In the genomic region with DNA sequence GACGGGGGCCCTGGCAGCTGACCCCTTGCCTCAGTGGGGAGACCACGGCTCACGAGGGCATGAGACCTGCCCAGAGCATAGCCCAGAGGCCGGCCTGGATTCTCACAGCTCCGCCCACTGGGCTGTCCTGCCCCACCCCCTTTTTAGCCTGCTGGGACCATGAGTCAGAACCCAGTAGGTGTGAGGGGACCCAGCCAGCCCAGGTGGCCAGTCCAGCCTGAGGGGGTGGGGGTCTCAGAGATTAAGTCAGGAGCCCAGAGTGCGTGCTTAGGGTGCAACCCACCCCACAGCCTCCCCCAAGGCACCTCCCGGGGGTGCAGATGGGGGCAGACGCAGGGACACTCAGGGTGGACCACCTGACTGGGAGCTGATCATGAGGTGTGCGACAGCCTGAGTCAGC, we compare ENCODE assay signal across 11 cellular contexts. TPM values are rescaled to one million over a fixed set of nuclear protein-coding genes. Genes with fewer than 3 reads are reported as not detected.
A peak's percentile ranks its signal among the peaks of the same experiment; 100 is the strongest.
DNase-seq lines count a peak whose midpoint lies in the region; ATAC-seq, FAIRE-seq and TF ChIP-seq lines count a peak whose summit lies in the region.
"Had no signal": no experiment of that assay in that cellular context is flagged by ENCODE, and none has a peak within 500 bp of the region (broad histone marks: within the 10 kb centered on the region; RNA-seq: fewer than 3 reads in every experiment).

No MANE protein-coding gene starts in this region.

- TF ChIP-seq POLR2A in K562 (conservative IDR thresholded peaks at IDR 0.05), result no peak

- H4K91ac ChIP-seq in H9 (ENCODE audit: insufficient read length, low read depth, low read length), result no peak overlapping the region

- no peaks in the 10 kb centered on the region; a peak in 1 of 7 replicates for H3K36me3 Mint-ChIP-seq in H9 (ENCODE audit: insufficient read depth in 1 of 3, low read depth in 3 of 3)

- H3K56ac ChIP-seq in H9 (ENCODE audit: insufficient read length, low read depth, low read length), result no peak overlapping the region

- TF ChIP-seq CTCF in 22Rv1 (IDR thresholded peaks at IDR 0.05) (no peak), H9 (conservative IDR thresholded peaks at IDR 0.05) (no peak), K562 (IDR thresholded peaks at IDR 0.05 in 2 of 3, conservative IDR thresholded peaks at IDR 0.05 in 1 of 3; ENCODE audit: insufficient read depth in 2 of 3, low read depth in 1 of 3, low read length in 3 of 3) (no peak), left lung (IDR thresholded peaks at IDR 0.05) (no peak)

- FAIRE-seq in K562 (lab: Jason Lieb, UNC), result peak; percentile 19

- H3T11ph ChIP-seq in H9 (ENCODE audit: low read length), result no peak overlapping the region

- H3K4me3 ChIP-seq in K562 (no peak overlapping the region), left lung (no peak overlapping the region)

- H3K27ac ChIP-seq in 22Rv1 (peak overlapping the region; percentile 79), H9 (ENCODE audit: insufficient read length, low read depth, low read length) (no peak overlapping the region), K562 (ENCODE audit: extremely low read depth, low read depth, low read length) (no peak overlapping the region), left lung (peak overlapping the region; percentile 5 to 45)

- H2BK5ac ChIP-seq in H9 (ENCODE audit: insufficient read length, low read length), result no peak overlapping the region

- no peak overlapping the region for H4K5ac ChIP-seq in H9 (ENCODE audit: insufficient read length, low read depth, low read length)

- no TSS peak for BruUV-seq in K562 (replicated peaks; lab: Mats Ljungman, UMichigan)

- in situ Hi-C loops in K562 (cut with MboI), result loop anchor here (5.0 kb wide), 1 partner anchor 528 kb away; no protein-coding TSS in a partner anchor

- H3K27ac Mint-ChIP-seq in H9, result no peak overlapping the region

- H4K8ac ChIP-seq in H9 (replicated peaks; ENCODE audit: insufficient read length, low read depth, low read length), result no peak overlapping the region

- H2BK15ac ChIP-seq in H9 (ENCODE audit: low read depth, low read length), result no peak overlapping the region

- H3K27me3 ChIP-seq in H9 (ENCODE audit: insufficient read depth, low read length), result no peaks in the 10 kb centered on the region
- no peaks in the 10 kb centered on the region for H3K27me3 ChIP-seq in K562 (ENCODE audit: control insufficient read depth in 2 of 2, insufficient read depth in 2 of 2, low read length in 2 of 2)
- no peaks in the 10 kb centered on the region for H3K27me3 ChIP-seq in left lung

- no peak for TF ChIP-seq RAD21 in K562 (CRISPR knock-in tag; conservative IDR thresholded peaks at IDR 0.05 in 1 of 2, IDR thresholded peaks at IDR 0.05 in 1 of 2)

- CTCF ChIA-PET in K562 (lab: Yijun Ruan, JAX; ENCODE audit: low intra/inter-chr PET ratio), result no interaction called here

- no peak overlapping the region for H3K14ac ChIP-seq in H9 (ENCODE audit: insufficient read depth, low read length)

- H3K27me3 Mint-ChIP-seq in H9 (ENCODE audit: low read depth), result no peaks in the 10 kb centered on the region

- H3K79me1 ChIP-seq in H9 (ENCODE audit: insufficient read depth, low read depth, low read length, poor library complexity, severe bottlenecking), result no peaks in the 10 kb centered on the region

- POLR2A ChIA-PET in K562 (lab: Yijun Ruan, JAX), result no interaction called here

- H3K9ac ChIP-seq in H9 (ENCODE audit: extremely low read depth, insufficient read length, low read length) (no peak overlapping the region), K562 (ENCODE audit: insufficient read depth in 1 of 2, low read depth in 2 of 2, low read length in 2 of 2) (no peak overlapping the region)

- H2BK120ac ChIP-seq in H9 (ENCODE audit: low read depth, low read length, poor library complexity, severe bottlenecking), result no peak overlapping the region

- peak; percentile 78 for ATAC-seq in K562
- no peak for ATAC-seq in left lung
- ATAC-seq in GM18907 (IDR thresholded peaks at IDR 0.05; ENCODE audit: unreplicated experiment), result no peak
- ATAC-seq in GM21526 (IDR thresholded peaks at IDR 0.05; ENCODE audit: low FRiP score, unreplicated experiment), result no peak
- no peak for ATAC-seq in HG03520 (IDR thresholded peaks at IDR 0.05; ENCODE audit: unreplicated experiment)

- DNase-seq in H9, result peak; percentile 57
- DNase-seq in K562 (ENCODE audit: extremely low read depth in 1 of 4, low spot score in 3 of 4), result peak; percentile 51 to 58 (median 54)
- DNase-seq in left lung, result no peak
- DNase-seq in SW 1271 (lab: John Stamatoyannopoulos, UW), result no peak
- DNase-seq: activated CD8-positive, alpha-beta memory T cell treated with anti-CD3 and anti-CD28 coated beads for 24 hours; NCI-H446 treated with DMSO at 0.1 percent for 48 hours had no signal

- H3K4me1 ChIP-seq in H9 (ENCODE audit: insufficient read depth, low read length) (no peaks in the 10 kb centered on the region), K562 (replicated peaks in 1 of 2; ENCODE audit: control insufficient read depth in 2 of 2, insufficient read depth in 2 of 2, low read length in 2 of 2) (peaks cover 0 to 78% of the 10 kb centered on the region in 2 experiments; a peak in 2 of 5 replicates), left lung (peaks cover 39 to 71% of the 10 kb centered on the region in 2 donors)

- H2AFZ ChIP-seq in H9 (ENCODE audit: low read length), result no peak overlapping the region
- no peak overlapping the region for H2AFZ ChIP-seq in K562 (ENCODE audit: low read depth, low read length)

- no peaks in the 10 kb centered on the region for H3K23me2 ChIP-seq in H9 (ENCODE audit: insufficient read length, low read depth, low read length, poor library complexity, severe bottlenecking)

- no peak overlapping the region for H3K23ac ChIP-seq in H9 (ENCODE audit: insufficient read length, low read depth, low read length)

- H3K9me3 ChIP-seq in H9 (ENCODE audit: control insufficient read depth, low read depth, low read length) (no peaks in the 10 kb centered on the region), K562 (replicated peaks; ENCODE audit: control insufficient read depth, insufficient read depth, low read depth, low read length) (no peaks in the 10 kb centered on the region), left lung (no peaks in the 10 kb centered on the region)
- H3K9me3 ChIP-seq: Caco-2 had no signal

- H3K36me3 ChIP-seq in K562 (ENCODE audit: control insufficient read depth, insufficient read depth, low read length), result peaks cover 3% of the 10 kb centered on the region; the same call in 1 of the 3 replicates
- peaks cover 0 to 94% of the 10 kb centered on the region in 2 donors for H3K36me3 ChIP-seq in left lung

- intact Hi-C loops in K562 (cut with micrococcal nuclease), result loop anchor here (10.0 kb wide), 1 partner anchor 535 kb away; no protein-coding TSS in a partner anchor
- intact Hi-C loops in left lung (cut with DNase I), result loop anchor here in 1 of 2 donors (10.0 kb wide), 1 partner anchor 115 kb away; no protein-coding TSS in a partner anchor

- H3K79me2 ChIP-seq in H9 (ENCODE audit: insufficient read depth, low read length) (no peaks in the 10 kb centered on the region), K562 (ENCODE audit: control insufficient read depth, insufficient read depth, low read length) (no peaks in the 10 kb centered on the region)

- H3K9me3 Mint-ChIP-seq in H9, result no peaks in the 10 kb centered on the region

- no peak overlapping the region for H3K18ac ChIP-seq in H9 (ENCODE audit: insufficient read length, low read depth, low read length)

- peaks cover 5 to 17% of the 10 kb centered on the region in 2 experiments; a peak in 3 of 4 replicates for H3K4me1 Mint-ChIP-seq in H9

- no peak overlapping the region for H2BK20ac ChIP-seq in H9 (ENCODE audit: low read depth, low read length, poor library complexity, severe bottlenecking)

- H3K4me3 Mint-ChIP-seq in H9, result no peak overlapping the region

- no peak overlapping the region for H3K4ac ChIP-seq in H9 (ENCODE audit: low read depth, low read length)

- no CpG with 5 or more reads among the region's 9 CpGs for WGBS in H9 (ENCODE audit: extremely low coverage, insufficient read length, low lambda C conversion rate)
- 77% methylated on average over 4 of the region's 9 CpGs for WGBS in K562 (ENCODE audit: insufficient coverage, low coverage, missing lambda C conversion rate)

- H2BK12ac ChIP-seq in H9 (ENCODE audit: insufficient read length, low read depth, low read length), result no peak overlapping the region

- no peak overlapping the region for H2AK5ac ChIP-seq in H9 (ENCODE audit: insufficient read length, low read length)

- H4K20me1 ChIP-seq in H9 (ENCODE audit: control insufficient read depth, insufficient read depth, insufficient read length) (no peaks in the 10 kb centered on the region), K562 (replicated peaks; ENCODE audit: control insufficient read depth, insufficient read depth, low read length) (no peaks in the 10 kb centered on the region)

- H3K4me2 ChIP-seq in H9 (ENCODE audit: insufficient read depth, insufficient read length, low read length) (no peak overlapping the region), K562 (ENCODE audit: insufficient read depth, low read length) (no peak overlapping the region)

- no peak for TF ChIP-seq EP300 in K562 (IDR thresholded peaks at IDR 0.05; ENCODE audit: low read length)

- H3K9me1 ChIP-seq in K562 (ENCODE audit: control insufficient read depth, insufficient read depth, low read length), result no peaks in the 10 kb centered on the region

TF ChIP-seq in K562, 482 proteins besides CTCF, POLR2A, EP300 and RAD21 (continues in another document):
- 0 out of 2 replicates have a peak, but pooled peaks have one; percentile 22 for TF ChIP-seq ZBTB7A (IDR thresholded peaks at IDR 0.05; ENCODE audit: borderline replicate concordance, control insufficient read depth, low read depth, low read length)

RNA-seq across cellular contexts. Expression of a gene that starts 40.1 kb away (rescaled TPM):
- total RNA-seq in H9 (2021) (7.3 and 7.4 TPM in 2 replicates), K562 (2014; rRNA removed) (2.8 and 5.3 TPM in 2 replicates), K562 (2014; rRNA removed; fragmentation: Illumina TruSeq; extraction: Trizol) (3.4 and 4.3 TPM in 2 replicates), K562 (2015; rRNA removed; fragmentation: Illumina TruSeq; extraction: Trizol) (2.1 and 2.6 TPM in 2 replicates), K562 (2021) (4.1 and 5.9 TPM in 2 replicates), left lung (10 to 100 TPM; 19.4 to 22.3 TPM)
- 19.5 and 33.5 TPM in 2 replicates for total RNA-seq in K562 (2011; cell fraction: chromatin; rRNA removed; ENCODE audit: low replicate concordance)
- total RNA-seq in K562 (2011; cell fraction: nucleolus; rRNA removed), result 17.5 and 22.2 TPM in 2 replicates
- 28.0 and 34.4 TPM in 2 replicates for total RNA-seq in K562 (2011; cell fraction: nucleoplasm; rRNA removed)
- polyA plus RNA-seq in K562 (2011; rRNA removed) (5.0 and 8.2 TPM in 2 replicates), K562 (2014; fragmentation: Illumina TruSeq; extraction: Trizol) (2.7 and 3.5 TPM in 2 replicates), K562 (2014; fragmentation: Nextera tagmentation; extraction: Ambion mirVana) (under 1 TPM; 0.64 to 0.87 TPM), K562 (2014; rRNA removed) (2.1 and 4.0 TPM in 2 replicates)
- polyA plus RNA-seq in K562 (2011; cell fraction: cytosol; rRNA removed), result 1.8 and 5.0 TPM in 2 replicates
- 4.8 and 9.5 TPM in 2 replicates for polyA plus RNA-seq in K562 (2011; cell fraction: nucleus; rRNA removed)
- polyA plus RNA-seq in K562 (2012), result 3.6 and 4.1 TPM in 2 replicates
- polyA minus RNA-seq in K562 (2011; rRNA and poly(A)+ RNA removed), result 6.4 and 11.7 TPM in 2 replicates
- polyA minus RNA-seq in K562 (2011; cell fraction: cytosol; rRNA and poly(A)+ RNA removed), result 2.6 and 5.2 TPM in 2 replicates
- polyA minus RNA-seq in K562 (2011; cell fraction: nucleus; rRNA and poly(A)+ RNA removed), result 4.4 and 13.0 TPM in 2 replicates

Comparison
In these comparisons a context has a peak if more than half of its experiments do, and no peak if none do; other contexts are left out.
1. H3K27ac ChIP-seq: peak in 22Rv1 (single experiment) and left lung (2 of 2); none in H9 (single experiment) and K562 (single experiment).
2. DNase-seq: peak in H9 (single experiment) and K562 (4 of 4); none in left lung (0 of 2) and SW 1271 (0 of 2).